Comparison of ENCODE assay signal across 27 cellular contexts in the genomic region with DNA sequence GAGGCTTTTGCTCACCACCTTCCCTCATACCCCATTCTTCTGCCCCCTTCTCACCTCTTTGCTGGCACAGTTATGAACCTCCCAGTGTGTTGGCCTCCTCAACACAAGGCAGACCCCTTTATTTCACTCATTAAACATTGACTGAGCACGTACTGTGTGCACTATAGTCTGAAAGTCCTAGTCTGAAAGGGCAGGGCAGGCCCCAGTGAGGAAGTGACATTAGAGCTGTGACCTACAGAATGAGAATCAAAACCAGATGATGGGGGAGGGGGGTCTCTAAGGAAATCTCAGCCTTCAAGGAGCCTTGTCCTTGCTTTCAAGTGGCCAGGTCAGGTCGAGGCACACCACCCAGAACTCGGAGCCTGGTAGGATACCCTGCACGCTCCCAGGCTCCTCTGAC. TPM values are rescaled to one million over a fixed set of nuclear protein-coding genes. Genes with fewer than 3 reads are reported as not detected.
DNase-seq lines count a peak whose midpoint lies in the region; ATAC-seq and TF ChIP-seq lines count a peak whose summit lies in the region.
"Had no signal": no experiment of that assay in that cellular context is flagged by ENCODE, and none has a peak within 500 bp of the region (broad histone marks: within the 10 kb centered on the region; RNA-seq: fewer than 3 reads in every experiment).

No MANE protein-coding gene starts in this region.

- in situ Hi-C loops in mammary epithelial cell (cut with MboI; ENCODE audit: low sequenced_read_pairs in 2 of 2) = loop anchor here in 1 of 2 donors (25.0 kb wide), 1 partner anchor 301 kb away; no protein-coding TSS in a partner anchor

- no peaks in the 10 kb centered on the region for H3K9me3 ChIP-seq in Loucy (ENCODE audit: insufficient read depth, low read depth, low read length)
- H3K9me3 ChIP-seq in neuronal stem cell (replicated peaks in 1 of 2; ENCODE audit: control insufficient read depth in 2 of 2, insufficient read depth in 1 of 2, low read depth in 1 of 2, low read length in 2 of 2) = no peaks in the 10 kb centered on the region
- H3K9me3 ChIP-seq in mammary epithelial cell (replicated peaks; ENCODE audit: insufficient read depth, low read length) = no peaks in the 10 kb centered on the region
- H3K9me3 ChIP-seq: BE2C, Peyer's patch had no signal

- H3K18ac ChIP-seq in neuronal stem cell (ENCODE audit: low read length) = peak overlapping the region; percentile 7

- H3K4me1 ChIP-seq in Loucy (ENCODE audit: insufficient read depth, low read length, poor library complexity, severe bottlenecking) (no peaks in the 10 kb centered on the region), neuronal stem cell (ENCODE audit: control insufficient read depth in 2 of 2, insufficient read depth in 1 of 2, low read depth in 1 of 2, low read length in 2 of 2) (peaks cover 0 to 2% of the 10 kb centered on the region in 2 donors), mammary epithelial cell (ENCODE audit: insufficient read depth, low read length) (peaks cover 6% of the 10 kb centered on the region)
- H3K4me1 ChIP-seq: BE2C had no signal

- H2BK12ac ChIP-seq in neuronal stem cell (ENCODE audit: low read length) = no peak overlapping the region

- H3K9me3 Mint-ChIP-seq in glutamatergic neuron (ENCODE audit: unreplicated experiment) = peaks cover 5% of the 10 kb centered on the region
- H3K9me3 Mint-ChIP-seq: CD8-positive, alpha-beta memory T cell; H9; IgD-negative memory B cell had no signal

- peak overlapping the region; percentile 20 for H3K4me3 Mint-ChIP-seq in glutamatergic neuron (ENCODE audit: unreplicated experiment)
- H3K4me3 Mint-ChIP-seq: CD14-positive monocyte; CD8-positive, alpha-beta memory T cell; H9 had no signal

- no peak overlapping the region for H2BK120ac ChIP-seq in neuronal stem cell (ENCODE audit: low read depth, low read length)

- H2AFZ ChIP-seq in Loucy (ENCODE audit: low read length) = peak overlapping the region; percentile 45; the same call in 1 of the 2 replicates
- no peak overlapping the region for H2AFZ ChIP-seq in neuronal stem cell (ENCODE audit: low read length)
- no peak overlapping the region for H2AFZ ChIP-seq in mammary epithelial cell (ENCODE audit: low read depth, low read length)
- H2AFZ ChIP-seq: GM23248 had no signal

- H4K20me1 ChIP-seq in Loucy (ENCODE audit: insufficient read depth, low read length, poor library complexity, severe bottlenecking) = no peaks in the 10 kb centered on the region
- no peaks in the 10 kb centered on the region for H4K20me1 ChIP-seq in mammary epithelial cell (ENCODE audit: insufficient read depth, low read length)

- H3K36me3 ChIP-seq in Loucy (ENCODE audit: insufficient read depth, low read length) (no peaks in the 10 kb centered on the region), neuronal stem cell (replicated peaks in 1 of 2; ENCODE audit: control insufficient read depth in 2 of 2, insufficient read depth in 2 of 2, low read length in 2 of 2) (no peaks in the 10 kb centered on the region), mammary epithelial cell (ENCODE audit: insufficient read depth, low read length) (no peaks in the 10 kb centered on the region)
- H3K36me3 ChIP-seq: BE2C had no signal

- H3K79me1 ChIP-seq in neuronal stem cell (ENCODE audit: low read depth, low read length) = no peaks in the 10 kb centered on the region

- no peaks in the 10 kb centered on the region for H3K36me3 Mint-ChIP-seq in glutamatergic neuron (ENCODE audit: unreplicated experiment)
- H3K36me3 Mint-ChIP-seq: CD14-positive monocyte; CD8-positive, alpha-beta memory T cell had no signal

- no peak overlapping the region for H2BK15ac ChIP-seq in neuronal stem cell (ENCODE audit: low read length)

- peak overlapping the region; percentile 25 for H3K14ac ChIP-seq in neuronal stem cell (ENCODE audit: low read length)

- POLR2A ChIA-PET in GM10248 (lab: Yijun Ruan, JAX) = no interaction called here

- H3K9me2 ChIP-seq in Loucy (replicated peaks; ENCODE audit: low read depth, low read length) = no peaks in the 10 kb centered on the region

- H4K91ac ChIP-seq in neuronal stem cell (ENCODE audit: low read depth, low read length, poor library complexity) = no peak overlapping the region

- CTCF ChIA-PET in GM10248 (lab: Yijun Ruan, JAX) (interaction anchor here (2.9 kb wide), 1 partner anchor 9 kb away, joined by 12 read pairs; no protein-coding TSS in a partner anchor), mammary epithelial cell (lab: Charles Lee; ENCODE audit: low non-redundant PET) (no interaction called here)

- no peak overlapping the region for H3K4ac ChIP-seq in neuronal stem cell (ENCODE audit: low read length)

- H3K4me2 ChIP-seq in Loucy (ENCODE audit: low read depth, low read length, poor library complexity, severe bottlenecking) (no peak overlapping the region), neuronal stem cell (ENCODE audit: insufficient read depth, low read length, poor library complexity, severe bottlenecking) (no peak overlapping the region), mammary epithelial cell (ENCODE audit: insufficient read depth, low read depth, low read length) (no peak overlapping the region)

- dilution Hi-C loops in mammary epithelial cell (cut with HindIII; ENCODE audit: low sequenced_read_pairs) = no loop called here

- no peaks in the 10 kb centered on the region for H3K27me3 ChIP-seq in Loucy (ENCODE audit: insufficient read depth, low read length, poor library complexity, severe bottlenecking)
- H3K27me3 ChIP-seq in neuronal stem cell (ENCODE audit: control insufficient read depth in 3 of 3, insufficient read depth in 3 of 3, low read depth in 1 of 3, low read length in 3 of 3) = peaks cover 0 to 18% (median 0%) of the 10 kb centered on the region in 3 experiments
- no peaks in the 10 kb centered on the region for H3K27me3 ChIP-seq in mammary epithelial cell (ENCODE audit: insufficient read depth, low read length)
- H3K27me3 ChIP-seq: BE2C, Peyer's patch had no signal

- peak overlapping the region; percentile 68 for H3K27ac Mint-ChIP-seq in glutamatergic neuron (ENCODE audit: unreplicated experiment)
- H3K27ac Mint-ChIP-seq: CD14-positive monocyte; CD8-positive, alpha-beta memory T cell; IgD-negative memory B cell had no signal

- ATAC-seq in HG02981 (IDR thresholded peaks at IDR 0.05; ENCODE audit: unreplicated experiment) (no peak), GM19328 (IDR thresholded peaks at IDR 0.05; ENCODE audit: unreplicated experiment) (no peak), GM21529 (IDR thresholded peaks at IDR 0.05; ENCODE audit: unreplicated experiment) (no peak)

- H3K4me3 ChIP-seq in Loucy (ENCODE audit: low read length, poor library complexity, severe bottlenecking) (no peak overlapping the region), neuronal stem cell (ENCODE audit: low read length in 2 of 2) (no peak overlapping the region), mammary epithelial cell (replicated peaks in 1 of 3; ENCODE audit: insufficient read depth in 1 of 3, low read depth in 2 of 3, low read length in 3 of 3) (no peak overlapping the region)
- H3K4me3 ChIP-seq: GM23248 had no signal

- intact Hi-C loops in mammary epithelial cell (cut with micrococcal nuclease) = no loop called here

- TF ChIP-seq CTCF in GM10248 (IDR thresholded peaks at IDR 0.05; ENCODE audit: control extremely low read depth, extremely low read depth, low read depth, missing control alignments) (no peak), Loucy (conservative IDR thresholded peaks at IDR 0.05; ENCODE audit: low read length) (no peak), glutamatergic neuron (IDR thresholded peaks at IDR 0.05; ENCODE audit: partially characterized antibody, unreplicated experiment) (no peak), mammary epithelial cell (conservative IDR thresholded peaks at IDR 0.05 in 1 of 2, IDR thresholded peaks at IDR 0.05 in 1 of 2; ENCODE audit: extremely low read depth in 1 of 2, insufficient read depth in 1 of 2, low read depth in 1 of 2, low read length in 2 of 2) (no peak)

- H3K9ac ChIP-seq in Loucy (ENCODE audit: low read depth, low read length, poor library complexity, severe bottlenecking) (no peak overlapping the region), neuronal stem cell (ENCODE audit: low read depth, low read length, poor library complexity) (no peak overlapping the region), mammary epithelial cell (ENCODE audit: insufficient read depth, low read length) (no peak overlapping the region)
- H3K9ac ChIP-seq: GM23248 had no signal

- H3K23ac ChIP-seq in neuronal stem cell (ENCODE audit: low read depth, low read length, poor library complexity) = no peak overlapping the region

- no peak overlapping the region for H2BK5ac ChIP-seq in neuronal stem cell (ENCODE audit: low read length)

- H3K27ac ChIP-seq in neuronal stem cell (replicated peaks; ENCODE audit: low read length) = no peak overlapping the region
- no peak overlapping the region for H3K27ac ChIP-seq in mammary epithelial cell (ENCODE audit: insufficient read depth, low read depth, low read length)
- H3K27ac ChIP-seq: GM23248 had no signal

- peaks cover 7% of the 10 kb centered on the region for H3K27me3 Mint-ChIP-seq in glutamatergic neuron (ENCODE audit: unreplicated experiment)

- DNase-seq in GM10248 (ENCODE audit: extremely low spot score) (peak; percentile 52), glutamatergic neuron (no peak), neuronal stem cell (ENCODE audit: low spot score) (no peak), mammary epithelial cell (no peak)
- DNase-seq: 8988T; ACHN; BE2C; CD8-positive, alpha-beta memory T cell; DMS79 treated with DMSO at 0.1 percent for 48 hours; GF-D8; GM23248; H9; NCI-H1092; NCI-H1417 treated with DMSO at 0.1 percent for 48 hours; NCI-H187; NCI-H2081 treated with DMSO at 0.1 percent for 48 hours; NCI-H226; NCI-H510A; OCI-M1; Peyer's patch; SHP77 treated with DMSO at 0.1 percent for 48 hours had no signal

- no TSS peak for BruUV-seq in mammary epithelial cell (replicated peaks; lab: Mats Ljungman, UMichigan)

- H4K8ac ChIP-seq in neuronal stem cell (ENCODE audit: low read depth, low read length) = no peak overlapping the region

- WGBS in neuronal stem cell (ENCODE audit: extremely low coverage in 2 of 2, insufficient read length in 2 of 2, insufficient replicate concordance in 1 of 2), 2 donors = no CpG with 5 or more reads among the region's 4 CpGs
- WGBS in mammary epithelial cell (ENCODE audit: low coverage, missing lambda C conversion rate) = 58% methylated on average over 2 of the region's 4 CpGs

- peaks cover 20% of the 10 kb centered on the region for H3K4me1 Mint-ChIP-seq in glutamatergic neuron (ENCODE audit: low read depth, unreplicated experiment)
- H3K4me1 Mint-ChIP-seq: CD8-positive, alpha-beta memory T cell; IgD-negative memory B cell had no signal

- no peak overlapping the region for H2AK5ac ChIP-seq in neuronal stem cell (ENCODE audit: low read depth, low read length)

- no peaks in the 10 kb centered on the region for H3F3A ChIP-seq in Loucy (ENCODE audit: low read depth)

- H3K79me2 ChIP-seq in Loucy (ENCODE audit: insufficient read depth, low read length) (no peaks in the 10 kb centered on the region), mammary epithelial cell (ENCODE audit: insufficient read depth, low read length) (no peaks in the 10 kb centered on the region)

RNA-seq across cellular contexts. Expression of gene SLC28A1, which starts 3.5 kb away (rescaled TPM):
- total RNA-seq in glutamatergic neuron (ENCODE audit: unreplicated experiment) = 0.25 TPM
- polyA plus RNA-seq in neuronal stem cell (2013, experiment 1 of 2) = not detected
- not detected for polyA plus RNA-seq in neuronal stem cell (2013, experiment 2 of 2)
- total RNA-seq in mammary epithelial cell = under 1 TPM in 1 of 2 donors, not detected in 1; 0.17 TPM
- polyA plus RNA-seq in mammary epithelial cell = not detected
- not detected for polyA minus RNA-seq in mammary epithelial cell
- total RNA-seq: CD8-positive, alpha-beta memory T cell; GM23248 had no signal
- polyA plus RNA-seq: CD14-positive monocyte; CD8-positive, alpha-beta memory T cell; GM23248; IgD-negative memory B cell had no signal
